In the genomic region with DNA sequence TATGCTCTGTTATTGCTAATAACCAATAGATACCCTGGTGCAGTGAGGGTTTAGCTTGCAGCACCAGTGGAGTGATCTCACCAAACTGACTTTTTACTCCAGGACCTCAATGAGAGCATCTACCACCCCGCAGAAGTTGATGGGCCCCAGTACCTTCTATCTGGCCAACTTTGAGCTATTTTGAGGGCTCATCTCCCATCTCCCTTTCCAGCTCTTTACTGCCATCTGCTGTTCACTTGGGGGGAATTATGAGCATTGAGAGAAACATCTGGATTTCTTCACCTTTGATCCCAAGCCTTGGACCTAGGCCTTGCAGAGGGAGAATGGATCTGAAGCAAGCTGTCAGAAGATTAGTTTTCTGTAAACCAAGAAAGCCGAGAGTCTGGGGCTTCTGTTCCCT, we compare ENCODE assay signal across 8 cellular contexts.
DNase-seq lines count a peak whose midpoint lies in the region; ATAC-seq and TF ChIP-seq lines count a peak whose summit lies in the region.

No MANE protein-coding gene starts in this region.

- no TSS peak for BruUV-seq in Panc1 (replicated peaks; lab: Mats Ljungman, UMichigan)
- no TSS peak for BruUV-seq in MCF 10A (replicated peaks; lab: Mats Ljungman, UMichigan)

- POLR2A ChIA-PET in Panc1 (lab: Charles Lee) (no interaction called here), MCF 10A (lab: Yijun Ruan, JAX) (interaction anchor here (0.8 to 1.6 kb wide), 8 partner anchors 25 to 256 kb away, joined by 3 to 9 read pairs (median 4); a partner anchor contains a TSS)

- H3K27me3 ChIP-seq in Panc1 (ENCODE audit: control insufficient read depth, insufficient read depth, low read length) (no peaks in the 10 kb centered on the region), upper lobe of left lung (no peaks in the 10 kb centered on the region)

- H3K4me1 ChIP-seq in Panc1 (ENCODE audit: control insufficient read depth, insufficient read depth, low read length) (no peaks in the 10 kb centered on the region), upper lobe of left lung (peaks cover 5 to 17% (median 10%) of the 10 kb centered on the region in 4 donors)

- CTCF ChIA-PET in Panc1 (lab: Charles Lee) (interaction anchor here (0.6 to 1.5 kb wide), 10 partner anchors 16 to 434 kb away, joined by 3 to 6 read pairs (median 4); a partner anchor contains a TSS), MCF 10A (lab: Yijun Ruan, JAX) (interaction anchor here (0.6 to 4.4 kb wide), 39 partner anchors 9 to 1634 kb away, joined by 3 to 72 read pairs (median 4); no protein-coding TSS in a partner anchor)

- H3K4me3 Mint-ChIP-seq in CD14-positive monocyte (no peak overlapping the region), MCF 10A (ENCODE audit: unreplicated experiment) (no peak overlapping the region)

- peak; percentile 41 for TF ChIP-seq CTCF in CD14-positive monocyte (IDR thresholded peaks at IDR 0.05)
- peak; percentile 76 for TF ChIP-seq CTCF in GM13977 (IDR thresholded peaks at IDR 0.05; ENCODE audit: extremely low read depth, insufficient read depth, missing control alignments)
- TF ChIP-seq CTCF in Panc1 (IDR thresholded peaks at IDR 0.05), result peak; percentile 73
- peak; percentile 51 for TF ChIP-seq CTCF in MCF 10A (IDR thresholded peaks at IDR 0.05; ENCODE audit: unreplicated experiment)
- peak; percentile 22 to 60 (median 52) for TF ChIP-seq CTCF in upper lobe of left lung (IDR thresholded peaks at IDR 0.05)

- no peak for TF ChIP-seq POLR2A in upper lobe of left lung (IDR thresholded peaks at IDR 0.05)

- H3K36me3 ChIP-seq in Panc1 (ENCODE audit: control insufficient read depth, insufficient read depth, low read length) (no peaks in the 10 kb centered on the region; the same call in 1 of the 2 replicates), upper lobe of left lung (no peaks in the 10 kb centered on the region)

- no peak for DNase-seq in CD14-positive monocyte (ENCODE audit: low spot score)
- DNase-seq in GM13977 (ENCODE audit: low spot score), result peak; percentile 51
- peak; percentile 36 for DNase-seq in Panc1 (ENCODE audit: low read depth, low spot score)
- DNase-seq in MCF 10A (ENCODE audit: unreplicated experiment), result peak; percentile 79
- DNase-seq in kidney tubule cell (ENCODE audit: low spot score), result peak; percentile 48
- DNase-seq in upper lobe of left lung, result no peak
- DNase-seq in SHP77 treated with DMSO at 0.1 percent for 48 hours (lab: John Stamatoyannopoulos, UW), result no peak

- intact Hi-C loops in CD14-positive monocyte (cut with micrococcal nuclease), result no loop called here
- intact Hi-C loops in Panc1 (cut with micrococcal nuclease; ENCODE audit: unreplicated experiment), result loop anchor here (5.0 kb wide), 1 partner anchor 234 kb away; no protein-coding TSS in a partner anchor
- intact Hi-C loops in MCF 10A (cut with micrococcal nuclease), result loop anchor here (1.0 to 5.0 kb wide), 4 partner anchors 100 to 434 kb away; a partner anchor contains a TSS

- ATAC-seq in HG03135 (IDR thresholded peaks at IDR 0.05; ENCODE audit: unreplicated experiment), result peak; percentile 64
- ATAC-seq in Panc1, result peak; percentile 77
- ATAC-seq in upper lobe of left lung (ENCODE audit: low FRiP score in 2 of 2), result peak; percentile 70 to 89

- WGBS in upper lobe of left lung, 2 donors, result 21 to 78% methylated on average over 1 to 2 of the region's 2 CpGs

- in situ Hi-C loops in GM13977 (cut with MboI; ENCODE audit: low pct_unique_long_range_greater_than_20kb, low sequenced_read_pairs, unreplicated experiment), result loop anchor here (25.0 kb wide), 1 partner anchor 234 kb away; no protein-coding TSS in a partner anchor
- in situ Hi-C loops in Panc1 (cut with HindIII; ENCODE audit: low pct_unique_long_range_greater_than_20kb, low sequenced_read_pairs), result no loop called here

- H3K27me3 Mint-ChIP-seq in CD14-positive monocyte (ENCODE audit: low read depth in 3 of 3) (peaks cover 0 to 5% (median 0%) of the 10 kb centered on the region in 3 donors), MCF 10A (ENCODE audit: insufficient read depth, unreplicated experiment) (peaks cover 46% of the 10 kb centered on the region)

- H3K9me3 ChIP-seq in Panc1 (ENCODE audit: control insufficient read depth, insufficient read depth, low read depth, low read length), result no peaks in the 10 kb centered on the region
- no peaks in the 10 kb centered on the region for H3K9me3 ChIP-seq in upper lobe of left lung

- H3K4me3 ChIP-seq in Panc1 (ENCODE audit: low read depth in 2 of 2, low read length in 2 of 2), result no peak overlapping the region
- no peak overlapping the region for H3K4me3 ChIP-seq in upper lobe of left lung

- TF ChIP-seq EP300 in upper lobe of left lung (IDR thresholded peaks at IDR 0.05), result no peak

- H3K27ac ChIP-seq in Panc1 (ENCODE audit: low read length) (no peak overlapping the region), upper lobe of left lung (peak overlapping the region in 1 of 4 donors; percentile 14)

- peaks cover 27 to 33% of the 10 kb centered on the region in 2 donors for H3K36me3 Mint-ChIP-seq in CD14-positive monocyte
- peaks cover 35% of the 10 kb centered on the region for H3K36me3 Mint-ChIP-seq in MCF 10A (ENCODE audit: insufficient read depth, unreplicated experiment)

- H3K9me3 Mint-ChIP-seq in CD14-positive monocyte, result no peaks in the 10 kb centered on the region
- peaks cover 5% of the 10 kb centered on the region for H3K9me3 Mint-ChIP-seq in MCF 10A (ENCODE audit: unreplicated experiment)

- H3K27ac Mint-ChIP-seq in CD14-positive monocyte (peak overlapping the region in 1 of 7 donors; percentile 9), MCF 10A (ENCODE audit: low read depth, unreplicated experiment) (no peak overlapping the region)

- H3K4me1 Mint-ChIP-seq in CD14-positive monocyte (peaks cover 36% of the 10 kb centered on the region), MCF 10A (ENCODE audit: insufficient read depth, unreplicated experiment) (peaks cover 11% of the 10 kb centered on the region)

Comparison
In these comparisons a context has a peak if more than half of its experiments do, and no peak if none do; other contexts are left out.
1. DNase-seq: peak in GM13977 (single experiment), Panc1 (single experiment), MCF 10A (single experiment) and kidney tubule cell (single experiment); none in CD14-positive monocyte (single experiment), upper lobe of left lung (0 of 2) and SHP77 treated with DMSO at 0.1 percent for 48 hours (single experiment).
2. intact Hi-C loops: an anchor here in Panc1 (5.0 kb wide) and MCF 10A (1.0 to 5.0 kb wide); none called in CD14-positive monocyte.
3. Peak in every context shown above with its lines, with median percentiles within 50 percentile points of each other: CTCF ChIP-seq and ATAC-seq.